21 cellular contexts compared by ENCODE assay signal in genomic region chr3:191302451-191302850, GRCh38. TPM values are rescaled to one million over a fixed set of nuclear protein-coding genes. Genes with fewer than 3 reads are reported as not detected.
DNase-seq lines count a peak whose midpoint lies in the region; ATAC-seq, FAIRE-seq and TF ChIP-seq lines count a peak whose summit lies in the region.
"Had no signal": no experiment of that assay in that cellular context is flagged by ENCODE, and none has a peak within 500 bp of the region (broad histone marks: within the 10 kb centered on the region; RNA-seq: fewer than 3 reads in every experiment).

No MANE protein-coding gene starts in this region.

- no peak for TF ChIP-seq POLR2A in H54 (IDR thresholded peaks at IDR 0.05; ENCODE audit: low read depth, low read length)

- FAIRE-seq in H54 (lab: Jason Lieb, UNC) = peak; percentile 64
- FAIRE-seq: HTR-8/SVneo had no signal

- no peaks in the 10 kb centered on the region for H3K9me3 Mint-ChIP-seq in stimulated activated memory B cell treated with anti-CD40 and anti-IgM and Interleukin-4, amounts not matched to agents 10 μg/mL and 1 μg/mL and 100 μg/mL, for 72 hours

- no peaks in the 10 kb centered on the region for H3K36me3 Mint-ChIP-seq in stimulated activated memory B cell treated with anti-CD40 and anti-IgM and Interleukin-4, amounts not matched to agents 10 μg/mL and 1 μg/mL and 100 μg/mL, for 72 hours
- H3K36me3 Mint-ChIP-seq: CD4-positive, CD25-positive, alpha-beta regulatory T cell had no signal

- H3K27me3 Mint-ChIP-seq in stimulated activated memory B cell treated with anti-CD40 and anti-IgM and Interleukin-4, amounts not matched to agents 10 μg/mL and 1 μg/mL and 100 μg/mL, for 72 hours = no peaks in the 10 kb centered on the region
- H3K27me3 Mint-ChIP-seq: CD4-positive, CD25-positive, alpha-beta regulatory T cell had no signal

- peaks cover 57% of the 10 kb centered on the region for H3K4me1 Mint-ChIP-seq in stimulated activated memory B cell treated with anti-CD40 and anti-IgM and Interleukin-4, amounts not matched to agents 10 μg/mL and 1 μg/mL and 100 μg/mL, for 72 hours
- H3K4me1 Mint-ChIP-seq: CD4-positive, CD25-positive, alpha-beta regulatory T cell had no signal

- H3K27ac Mint-ChIP-seq in stimulated activated memory B cell treated with anti-CD40 and anti-IgM and Interleukin-4, amounts not matched to agents 10 μg/mL and 1 μg/mL and 100 μg/mL, for 72 hours = peak overlapping the region; percentile 93
- H3K27ac Mint-ChIP-seq: CD4-positive, CD25-positive, alpha-beta regulatory T cell had no signal

- no peak for DNase-seq in H54 (ENCODE audit: insufficient read length, low spot score)
- peak; percentile 54 for DNase-seq in NCI-H69 (lab: John Stamatoyannopoulos, UW)
- DNase-seq in left colon = no peak
- DNase-seq in activated CD4-positive, CD25-positive, alpha-beta regulatory T cell treated with anti-CD3 and anti-CD28 coated beads, Interleukin-2, amount 50 U/mL, for 72 hours = no peak
- no peak for DNase-seq in central memory CD4-positive, alpha-beta T cell
- DNase-seq: 8988T; ACHN; CD4-positive, CD25-positive, alpha-beta regulatory T cell; DMS153; GM23248; KBM-7; MG63; NCI-H2029; NCI-H446; NCI-H524 treated with DMSO at 0.1 percent for 48 hours; Peyer's patch; SHP77 treated with DMSO at 0.1 percent for 48 hours had no signal

- intact Hi-C loops in left colon (cut with DNase I, micrococcal nuclease) = no loop called here

- peak; percentile 91 for ATAC-seq in left colon
- ATAC-seq in stimulated activated memory B cell treated with anti-CD40 and anti-IgM and Interleukin-4, amounts not matched to agents 10 μg/mL and 1 μg/mL and 100 μg/mL, for 72 hours = no peak
- ATAC-seq in HG02571 (IDR thresholded peaks at IDR 0.05; ENCODE audit: unreplicated experiment) = no peak
- ATAC-seq in HG03196 (IDR thresholded peaks at IDR 0.05; ENCODE audit: unreplicated experiment) = no peak

- no peak overlapping the region for H3K4me3 Mint-ChIP-seq in stimulated activated memory B cell treated with anti-CD40 and anti-IgM and Interleukin-4, amounts not matched to agents 10 μg/mL and 1 μg/mL and 100 μg/mL, for 72 hours
- H3K4me3 Mint-ChIP-seq: CD4-positive, CD25-positive, alpha-beta regulatory T cell had no signal

RNA-seq across cellular contexts. Expression of gene CCDC50, which starts 26.7 kb away (rescaled TPM):
- 10 to 100 TPM; 46.5 to 53.7 TPM for total RNA-seq in left colon

RNA-seq across cellular contexts. Expression of gene UTS2B, which starts 27.9 kb away (rescaled TPM):
- total RNA-seq in left colon = not detected
- total RNA-seq: CD4-positive, CD25-positive, alpha-beta regulatory T cell had no signal
